Comparison of ENCODE assay signal across 8 cellular contexts in genomic region chr4:138522366-138522765, GRCh38.
DNase-seq lines count a peak whose midpoint lies in the region; ATAC-seq and TF ChIP-seq lines count a peak whose summit lies in the region.

No MANE protein-coding gene starts in this region.

- no peaks in the 10 kb centered on the region for H3K4me1 Mint-ChIP-seq in HFFc6 (ENCODE audit: low read depth)

- no peak overlapping the region for H3K27ac Mint-ChIP-seq in HFFc6

- POLR2A ChIA-PET in PC-3 (lab: Charles Lee; ENCODE audit: unreplicated experiment) = no interaction called here

- no peaks in the 10 kb centered on the region; the same call in 1 of the 2 replicates for H3K36me3 Mint-ChIP-seq in HFFc6 (ENCODE audit: low read depth)

- DNase-seq in GM06990 (ENCODE audit: extremely low read depth, insufficient read length) = no peak
- peak; percentile 39 for DNase-seq in HFFc6
- DNase-seq in PC-3 = peak; percentile 61
- no peak for DNase-seq in kidney epithelial cell (ENCODE audit: low read depth)
- no peak for DNase-seq in putamen (ENCODE audit: low spot score)
- no peak for DNase-seq in ureter (ENCODE audit: low spot score)
- no peak for DNase-seq in stimulated activated CD4-positive, alpha-beta T cell treated with anti-CD3 and anti-CD28 coated beads, Interleukin-4, amount 100 ng/mL, for 4 hours
- no peak for DNase-seq in C1 segment of cervical spinal cord (lab: John Stamatoyannopoulos, UW)

- no peak overlapping the region for H3K9ac ChIP-seq in PC-3 (ENCODE audit: low read length)

- BruUV-seq in PC-3 (replicated peaks; lab: Mats Ljungman, UMichigan) = no TSS peak

- H3K27me3 ChIP-seq in GM06990 (replicated peaks; ENCODE audit: control insufficient read depth, insufficient read depth, low read length) = no peaks in the 10 kb centered on the region
- no peaks in the 10 kb centered on the region for H3K27me3 ChIP-seq in PC-3 (ENCODE audit: low read length)
- no peaks in the 10 kb centered on the region for H3K27me3 ChIP-seq in kidney epithelial cell (ENCODE audit: control insufficient read depth, insufficient read depth, low read length)

- H3K27me3 Mint-ChIP-seq in HFFc6 (ENCODE audit: insufficient read depth) = no peaks in the 10 kb centered on the region

- intact Hi-C loops in PC-3 (cut with micrococcal nuclease) = loop anchor here (1.0 to 5.0 kb wide), 5 partner anchors 160 to 486 kb away; no protein-coding TSS in a partner anchor

- no peak overlapping the region for H3K4me3 Mint-ChIP-seq in HFFc6

- no peaks in the 10 kb centered on the region for H3K4me1 ChIP-seq in PC-3 (ENCODE audit: insufficient read depth, low read length)

- H3F3A ChIP-seq in PC-3 (ENCODE audit: low read length, unreplicated experiment) = no peaks in the 10 kb centered on the region

- no peaks in the 10 kb centered on the region for H3K36me3 ChIP-seq in GM06990 (ENCODE audit: control insufficient read depth, insufficient read depth, low read length)
- H3K36me3 ChIP-seq in PC-3 (ENCODE audit: low read depth, low read length) = no peaks in the 10 kb centered on the region
- no peaks in the 10 kb centered on the region for H3K36me3 ChIP-seq in kidney epithelial cell (ENCODE audit: control insufficient read depth, insufficient read depth, low read length)

- no peaks in the 10 kb centered on the region; the same call in 1 of the 2 replicates for H3K9me3 Mint-ChIP-seq in HFFc6

- H2AFZ ChIP-seq in PC-3 (ENCODE audit: low read length) = no peak overlapping the region

- H3K79me2 ChIP-seq in PC-3 (ENCODE audit: low read length) = no peaks in the 10 kb centered on the region

- peak; percentile 48 for TF ChIP-seq CTCF in GM06990 (IDR thresholded peaks at IDR 0.05; ENCODE audit: insufficient read depth, low read length, poor library complexity, severe bottlenecking)
- peak; percentile 77 for TF ChIP-seq CTCF in HFFc6 (IDR thresholded peaks at IDR 0.05)
- peak; percentile 65 for TF ChIP-seq CTCF in PC-3 (conservative IDR thresholded peaks at IDR 0.05; ENCODE audit: low read depth, low read length)
- TF ChIP-seq CTCF in kidney epithelial cell (IDR thresholded peaks at IDR 0.05; ENCODE audit: insufficient read depth, low read length, poor library complexity, severe bottlenecking) = peak; percentile 48

- H3K4me2 ChIP-seq in PC-3 (ENCODE audit: low read length) = no peak overlapping the region

- H3K27ac ChIP-seq in PC-3 (ENCODE audit: low read length) = no peak overlapping the region

- H3K9me2 ChIP-seq in PC-3 (replicated peaks; ENCODE audit: low read length) = no peaks in the 10 kb centered on the region

- CTCF ChIA-PET in PC-3 (lab: Charles Lee) = interaction anchor here (0.8 kb wide), 1 partner anchor 339 kb away, joined by 3 read pairs; no protein-coding TSS in a partner anchor

- no peaks in the 10 kb centered on the region for H3K9me3 ChIP-seq in PC-3 (ENCODE audit: low read length)

- H3K4me3 ChIP-seq in GM06990 (replicated peaks; ENCODE audit: low read depth, low read length) (no peak overlapping the region), PC-3 (ENCODE audit: low read length) (no peak overlapping the region), kidney epithelial cell (ENCODE audit: low read depth, low read length) (no peak overlapping the region)

- H4K20me1 ChIP-seq in PC-3 (ENCODE audit: low read length) = no peaks in the 10 kb centered on the region

- peak; percentile 79 for ATAC-seq in PC-3

Comparison
In these comparisons a context has a peak if more than half of its experiments do, and no peak if none do; other contexts are left out.
1. DNase-seq: peak in HFFc6 (single experiment) and PC-3 (single experiment); none in GM06990 (single experiment), kidney epithelial cell (single experiment), putamen (single experiment), ureter (single experiment), stimulated activated CD4-positive, alpha-beta T cell treated with anti-CD3 and anti-CD28 coated beads, Interleukin-4, amount 100 ng/mL, for 4 hours (0 of 2) and C1 segment of cervical spinal cord (0 of 14).
2. Peak in every context shown above with its lines, with median percentiles within 50 percentile points of each other: CTCF ChIP-seq.